Comparison of ENCODE assay signal across 8 cellular contexts in the genomic region with DNA sequence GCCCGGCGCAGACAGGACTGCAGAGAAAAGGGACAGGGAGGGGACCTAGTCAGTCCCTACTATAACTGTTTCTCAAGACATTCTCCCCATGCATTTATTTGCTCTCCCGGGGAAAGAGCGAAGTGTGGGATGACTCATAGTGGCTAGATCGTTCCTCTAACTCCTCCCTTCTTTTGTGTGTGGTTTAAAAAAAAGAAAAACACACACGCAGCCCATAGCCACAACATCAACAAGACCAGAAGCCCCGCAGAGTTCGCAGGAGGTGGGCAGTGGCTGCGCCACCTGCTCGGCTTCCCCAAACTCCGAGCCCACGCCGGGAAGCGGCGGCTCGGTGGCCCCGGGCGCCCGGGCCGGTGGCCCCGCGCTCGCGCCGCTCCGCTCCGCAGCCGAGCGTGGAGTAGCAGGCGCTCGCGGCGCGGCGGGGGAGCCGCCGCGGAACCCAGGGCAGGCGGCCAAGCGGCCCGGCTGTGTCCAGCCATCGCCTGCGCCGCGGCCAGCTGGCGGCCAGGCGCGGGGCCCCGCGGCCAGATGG. TPM values are rescaled to one million over a fixed set of nuclear protein-coding genes. Genes with fewer than 3 reads are reported as not detected.
DNase-seq lines count a peak whose midpoint lies in the region; ATAC-seq and TF ChIP-seq lines count a peak whose summit lies in the region.

No MANE protein-coding gene starts in this region.

- H3K27ac ChIP-seq in SK-N-MC, result no peak overlapping the region
- peak overlapping the region; percentile 96 for H3K27ac ChIP-seq in left ventricle myocardium inferior (replicated peaks)

- no peak for TF ChIP-seq CTCF in left ventricle myocardium inferior (IDR thresholded peaks at IDR 0.05; ENCODE audit: borderline replicate concordance)

- peaks cover 30% of the 10 kb centered on the region for H3K4me1 ChIP-seq in left ventricle myocardium inferior

- peak; percentile 17 for ATAC-seq in GM21515 (IDR thresholded peaks at IDR 0.05; ENCODE audit: unreplicated experiment)

- no peaks in the 10 kb centered on the region for H3K27me3 ChIP-seq in left ventricle myocardium inferior (ENCODE audit: low read depth)

- intact Hi-C loops in left ventricle myocardium inferior (cut with micrococcal nuclease) (no loop called here), posterior cingulate gyrus (cut with DNase I) (no loop called here)

- H3K4me3 ChIP-seq in SK-N-MC, result peak overlapping the region; percentile 92
- H3K4me3 ChIP-seq in left ventricle myocardium inferior, result peak overlapping the region; percentile 93

- DNase-seq in Daoy (ENCODE audit: low read depth) (peak; percentile 75), HT-29 (ENCODE audit: low spot score) (peak; percentile 79), SK-N-MC (ENCODE audit: low read depth, low spot score) (no peak), amniotic stem cell (lab: John Stamatoyannopoulos, UW) (peak; percentile 28), left ventricle myocardium inferior (peak; percentile 66), posterior cingulate gyrus (peak in 8 of 10 donors; percentile 26 to 95 (median 54)), NCI-H187 treated with DMSO at 0.1 percent for 48 hours (lab: John Stamatoyannopoulos, UW) (no peak)

- peak overlapping the region; percentile 64 for H3K9ac ChIP-seq in SK-N-MC (ENCODE audit: insufficient read length)

- H3K9me3 ChIP-seq in SK-N-MC (ENCODE audit: low read depth, low read length) (no peaks in the 10 kb centered on the region), left ventricle myocardium inferior (replicated peaks) (no peaks in the 10 kb centered on the region)

- H3K36me3 ChIP-seq in SK-N-MC (ENCODE audit: insufficient read depth, low read length) (peaks cover 14% of the 10 kb centered on the region; the same call in 1 of the 2 replicates), left ventricle myocardium inferior (no peaks in the 10 kb centered on the region)

RNA-seq across cellular contexts. Expression of a gene that starts 0.7 kb away (rescaled TPM):
- total RNA-seq in Daoy (2014; rRNA removed; shearing (Covaris generic)), result 4.3 and 11.3 TPM in 2 replicates
- total RNA-seq in HT-29 (2014; rRNA removed; shearing (Covaris generic)), result 23.3 and 31.1 TPM in 2 replicates
- total RNA-seq in left ventricle myocardium inferior, result 6.2 TPM

Comparison
In these comparisons a context has a peak if more than half of its experiments do, and no peak if none do; other contexts are left out.
1. DNase-seq: peak in Daoy (single experiment), HT-29 (single experiment), amniotic stem cell (single experiment), left ventricle myocardium inferior (single experiment) and posterior cingulate gyrus (8 of 10); none in SK-N-MC (single experiment) and NCI-H187 treated with DMSO at 0.1 percent for 48 hours (single experiment).